In the genomic region with DNA sequence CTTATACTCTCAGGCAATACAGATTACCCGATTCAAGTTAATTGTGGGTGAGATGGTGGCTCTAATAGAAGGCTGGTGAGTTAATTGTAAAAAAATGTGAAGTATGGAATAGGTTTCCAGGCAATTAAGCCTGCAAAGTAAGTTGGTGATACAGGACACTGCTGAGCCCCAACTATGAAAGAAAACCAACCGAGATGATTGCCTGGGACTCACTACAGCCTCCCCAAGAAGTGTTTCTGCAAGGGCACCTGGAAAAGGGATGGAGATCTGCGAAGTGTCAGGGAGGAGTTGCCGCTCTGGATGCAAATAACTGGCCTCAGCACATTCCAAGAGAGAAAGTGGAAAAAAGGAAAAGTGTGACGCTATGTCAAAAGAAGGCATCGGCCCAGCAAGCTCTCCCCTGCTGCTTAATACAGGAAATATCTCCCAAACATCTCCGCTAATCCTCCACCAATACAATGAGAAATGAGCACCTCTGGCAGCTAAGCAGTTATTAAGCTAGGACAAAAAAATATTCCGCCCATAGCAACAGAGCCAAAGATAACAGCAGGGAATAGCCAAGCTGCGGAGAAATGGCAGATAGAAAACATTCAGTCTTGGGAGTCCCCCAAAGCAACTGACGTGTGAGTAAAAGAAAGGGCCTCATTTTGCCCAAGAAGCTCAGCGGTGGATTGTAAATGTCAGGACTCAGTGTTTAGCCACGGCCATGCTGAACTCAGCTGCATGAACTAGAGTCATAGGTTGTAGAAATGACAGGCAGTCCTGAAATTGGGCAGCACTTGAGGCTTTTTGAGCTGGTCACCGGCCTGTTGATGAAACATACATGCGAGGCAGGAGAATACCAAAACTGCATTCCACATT, we compare ENCODE assay signal across 11 cellular contexts.
A peak's percentile ranks its signal among the peaks of the same experiment; 100 is the strongest.
DNase-seq lines count a peak whose midpoint lies in the region; ATAC-seq and TF ChIP-seq lines count a peak whose summit lies in the region.
"Had no signal": no experiment of that assay in that cellular context is flagged by ENCODE, and none has a peak within 500 bp of the region (broad histone marks: within the 10 kb centered on the region; RNA-seq: fewer than 3 reads in every experiment).

No MANE protein-coding gene starts in this region.

- POLR2A ChIA-PET in WTC11 (lab: Charles Lee): no interaction called here

- peaks cover 40% of the 10 kb centered on the region for H3K4me1 ChIP-seq in osteoblast (ENCODE audit: insufficient read depth, low read length)

- H3K36me3 Mint-ChIP-seq in WTC11: no peaks in the 10 kb centered on the region

- TF ChIP-seq CTCF in WTC11 (IDR thresholded peaks at IDR 0.05): no peak
- TF ChIP-seq CTCF in osteoblast (IDR thresholded peaks at IDR 0.05; ENCODE audit: extremely low read depth, low read depth, low read length): no peak

- no peaks in the 10 kb centered on the region for H3K36me3 ChIP-seq in osteoblast (ENCODE audit: insufficient read depth, low read length)

- H2AFZ ChIP-seq in osteoblast (ENCODE audit: low read length): no peak overlapping the region

- peaks cover 16% of the 10 kb centered on the region for H3K9me3 Mint-ChIP-seq in WTC11

- H3K27ac Mint-ChIP-seq in WTC11: no peak overlapping the region

- ATAC-seq in WTC11: peak; percentile 13
- peak; percentile 68 for ATAC-seq in Right ventricle myocardium superior (ENCODE audit: poor library complexity)
- ATAC-seq in HG03108 (IDR thresholded peaks at IDR 0.05; ENCODE audit: unreplicated experiment): no peak
- ATAC-seq in HG03196 (IDR thresholded peaks at IDR 0.05; ENCODE audit: unreplicated experiment): no peak

- no peaks in the 10 kb centered on the region for H3K9me3 ChIP-seq in osteoblast (ENCODE audit: low read depth, low read length)

- peak; percentile 59 for DNase-seq in AG20443 (ENCODE audit: low spot score)
- DNase-seq in WTC11 (ENCODE audit: low spot score): no peak
- DNase-seq in Right ventricle myocardium superior: no peak
- peak; percentile 41 for DNase-seq in osteoblast (ENCODE audit: insufficient read length, low spot score, missing footprints)
- no peak for DNase-seq in DMS 273 (lab: John Stamatoyannopoulos, UW; ENCODE audit: unreplicated experiment)
- DNase-seq in NAMALWA (ENCODE audit: low spot score): no peak
- DNase-seq: central memory CD4-positive, alpha-beta T cell; stimulated activated naive CD4-positive, alpha-beta T cell treated with Interleukin-2 at 50 U/mL for 16 hours had no signal

- H3K4me2 ChIP-seq in osteoblast (ENCODE audit: insufficient read depth, low read length): peak overlapping the region; percentile 60

- H3K27me3 Mint-ChIP-seq in WTC11 (ENCODE audit: low read depth): peaks cover under 1% of the 10 kb centered on the region; the same call in 1 of the 2 replicates

- intact Hi-C loops in Right ventricle myocardium superior (cut with DNase I): no loop called here

- CTCF ChIA-PET in WTC11 (lab: Charles Lee): interaction anchor here (0.7 to 1.1 kb wide), 3 partner anchors 16 to 333 kb away, joined by 3 read pairs; no protein-coding TSS in a partner anchor

- H4K20me1 ChIP-seq in osteoblast (ENCODE audit: insufficient read depth, low read length): no peaks in the 10 kb centered on the region

- peak overlapping the region; percentile 82 for H3K27ac ChIP-seq in osteoblast (ENCODE audit: low read depth, low read length)
- H3K27ac ChIP-seq: C4-2B had no signal

- peaks cover 32% of the 10 kb centered on the region for H3K4me1 Mint-ChIP-seq in WTC11

- H3K4me3 ChIP-seq in osteoblast (ENCODE audit: insufficient read depth, low read length): peak overlapping the region; percentile 14

- H3K79me2 ChIP-seq in osteoblast (ENCODE audit: insufficient read depth, low read length): no peaks in the 10 kb centered on the region

- H3K4me3 Mint-ChIP-seq in WTC11: no peak overlapping the region

- H3K27me3 ChIP-seq in osteoblast (ENCODE audit: insufficient read depth, low read length): no peaks in the 10 kb centered on the region

TF ChIP-seq in WTC11, 78 proteins besides CTCF, POLR2A, EP300 and RAD21:
- TF ChIP-seq ATF1 (CRISPR knock-in tag; IDR thresholded peaks at IDR 0.05): no peak
- no peak for TF ChIP-seq SOX15 (CRISPR knock-in tag; IDR thresholded peaks at IDR 0.05)
- no peak for TF ChIP-seq ESRRA (CRISPR knock-in tag; IDR thresholded peaks at IDR 0.05; ENCODE audit: borderline replicate concordance)
- TF ChIP-seq, protein P1, sequence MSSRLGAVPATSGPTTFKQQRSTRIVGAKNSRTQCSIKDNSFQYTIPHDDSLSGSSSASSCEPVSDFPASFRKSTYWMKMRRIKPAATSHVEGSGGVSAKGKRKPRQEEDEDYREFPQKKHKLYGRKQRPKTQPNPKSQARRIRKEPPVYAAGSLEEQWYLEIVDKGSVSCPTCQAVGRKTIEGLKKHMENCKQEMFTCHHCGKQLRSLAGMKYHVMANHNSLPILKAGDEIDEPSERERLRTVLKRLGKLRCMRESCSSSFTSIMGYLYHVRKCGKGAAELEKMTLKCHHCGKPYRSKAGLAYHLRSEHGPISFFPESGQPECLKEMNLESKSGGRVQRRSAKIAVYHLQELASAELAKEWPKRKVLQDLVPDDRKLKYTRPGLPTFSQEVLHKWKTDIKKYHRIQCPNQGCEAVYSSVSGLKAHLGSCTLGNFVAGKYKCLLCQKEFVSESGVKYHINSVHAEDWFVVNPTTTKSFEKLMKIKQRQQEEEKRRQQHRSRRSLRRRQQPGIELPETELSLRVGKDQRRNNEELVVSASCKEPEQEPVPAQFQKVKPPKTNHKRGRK (CRISPR knock-in tag; IDR thresholded peaks at IDR 0.05; ENCODE audit: borderline replicate concordance): no peak
- TF ChIP-seq, protein P2, sequence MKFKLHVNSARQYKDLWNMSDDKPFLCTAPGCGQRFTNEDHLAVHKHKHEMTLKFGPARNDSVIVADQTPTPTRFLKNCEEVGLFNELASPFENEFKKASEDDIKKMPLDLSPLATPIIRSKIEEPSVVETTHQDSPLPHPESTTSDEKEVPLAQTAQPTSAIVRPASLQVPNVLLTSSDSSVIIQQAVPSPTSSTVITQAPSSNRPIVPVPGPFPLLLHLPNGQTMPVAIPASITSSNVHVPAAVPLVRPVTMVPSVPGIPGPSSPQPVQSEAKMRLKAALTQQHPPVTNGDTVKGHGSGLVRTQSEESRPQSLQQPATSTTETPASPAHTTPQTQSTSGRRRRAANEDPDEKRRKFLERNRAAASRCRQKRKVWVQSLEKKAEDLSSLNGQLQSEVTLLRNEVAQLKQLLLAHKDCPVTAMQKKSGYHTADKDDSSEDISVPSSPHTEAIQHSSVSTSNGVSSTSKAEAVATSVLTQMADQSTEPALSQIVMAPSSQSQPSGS (CRISPR knock-in tag; IDR thresholded peaks at IDR 0.05; ENCODE audit: borderline replicate concordance, low read depth): no peak
- TF ChIP-seq RELA (CRISPR knock-in tag; IDR thresholded peaks at IDR 0.05; ENCODE audit: borderline replicate concordance): no peak
- TF ChIP-seq, protein P3, sequence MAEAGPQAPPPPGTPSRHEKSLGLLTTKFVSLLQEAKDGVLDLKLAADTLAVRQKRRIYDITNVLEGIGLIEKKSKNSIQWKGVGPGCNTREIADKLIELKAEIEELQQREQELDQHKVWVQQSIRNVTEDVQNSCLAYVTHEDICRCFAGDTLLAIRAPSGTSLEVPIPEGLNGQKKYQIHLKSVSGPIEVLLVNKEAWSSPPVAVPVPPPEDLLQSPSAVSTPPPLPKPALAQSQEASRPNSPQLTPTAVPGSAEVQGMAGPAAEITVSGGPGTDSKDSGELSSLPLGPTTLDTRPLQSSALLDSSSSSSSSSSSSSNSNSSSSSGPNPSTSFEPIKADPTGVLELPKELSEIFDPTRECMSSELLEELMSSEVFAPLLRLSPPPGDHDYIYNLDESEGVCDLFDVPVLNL (CRISPR knock-in tag; IDR thresholded peaks at IDR 0.05; ENCODE audit: borderline replicate concordance, low read depth): no peak
- TF ChIP-seq NFATC4 (CRISPR knock-in tag; IDR thresholded peaks at IDR 0.05): no peak
- TF ChIP-seq MYBL2 (CRISPR knock-in tag; IDR thresholded peaks at IDR 0.05): no peak
- no peak for TF ChIP-seq EMX1 (CRISPR knock-in tag; IDR thresholded peaks at IDR 0.05)
- TF ChIP-seq OVOL2 (CRISPR knock-in tag; IDR thresholded peaks at IDR 0.05; ENCODE audit: borderline replicate concordance): no peak

Comparison
In these comparisons a context has a peak if more than half of its experiments do, and no peak if none do; other contexts are left out.
1. DNase-seq: peak in AG20443 (single experiment) and osteoblast (single experiment); none in WTC11 (single experiment), Right ventricle myocardium superior (single experiment), DMS 273 (single experiment) and NAMALWA (single experiment).
2. ATAC-seq: peak in WTC11 (single experiment) and Right ventricle myocardium superior (single experiment); none in HG03108 (single experiment) and HG03196 (single experiment).